1 cellular context compared by ENCODE assay signal in genomic region chr5:41924872-41925554, GRCh38.
TF ChIP-seq lines count a peak whose summit lies in the region.

FBXO4 (plus strand) TSS chr5:41925281; CDS start chr5:41925310, 29 bp downstream.

TF ChIP-seq in HepG2, 621 proteins besides CTCF, POLR2A, EP300 and RAD21 (continued from another document and continues in another):
- TF ChIP-seq ZNF337 (CRISPR knock-in tag; IDR thresholded peaks at IDR 0.05; ENCODE audit: borderline replicate concordance, low read depth): peak; percentile 76; the same call in 1 of the 2 replicates
- no peak for TF ChIP-seq THYN1 (CRISPR knock-in tag; IDR thresholded peaks at IDR 0.05; ENCODE audit: borderline replicate concordance, low read depth)
- no peak for TF ChIP-seq ZFP41 (CRISPR knock-in tag; IDR thresholded peaks at IDR 0.05; ENCODE audit: borderline replicate concordance)
- TF ChIP-seq MTERF4 (CRISPR knock-in tag; IDR thresholded peaks at IDR 0.05): no peak
- peak; percentile 61; the same call in 1 of the 2 replicates for TF ChIP-seq ZNF609 (CRISPR knock-in tag; IDR thresholded peaks at IDR 0.05; ENCODE audit: borderline replicate concordance)
- no peak for TF ChIP-seq ZBTB46 (CRISPR knock-in tag; IDR thresholded peaks at IDR 0.05; ENCODE audit: borderline replicate concordance)
- peak; percentile 91 for TF ChIP-seq TFDP1 (CRISPR knock-in tag; IDR thresholded peaks at IDR 0.05; ENCODE audit: borderline replicate concordance)
- peak; percentile 95; the same call in 1 of the 2 replicates for TF ChIP-seq E2F2 (CRISPR knock-in tag; IDR thresholded peaks at IDR 0.05; ENCODE audit: borderline replicate concordance)
- TF ChIP-seq STAT5B (CRISPR knock-in tag; IDR thresholded peaks at IDR 0.05): no peak
- TF ChIP-seq SNRNP70 (IDR thresholded peaks at IDR 0.05; ENCODE audit: low read depth, low read length): no peak
- TF ChIP-seq ZNF326 (CRISPR knock-in tag; IDR thresholded peaks at IDR 0.05; ENCODE audit: borderline replicate concordance): no peak
- TF ChIP-seq SALL1 (CRISPR knock-in tag; IDR thresholded peaks at IDR 0.05): peak; percentile 89
- TF ChIP-seq ZNF275 (CRISPR knock-in tag; IDR thresholded peaks at IDR 0.05; ENCODE audit: borderline replicate concordance): peak; percentile 66; the same call in 1 of the 2 replicates
- TF ChIP-seq ZNF414 (CRISPR knock-in tag; IDR thresholded peaks at IDR 0.05): peak; percentile 80; the same call in 1 of the 2 replicates
- TF ChIP-seq MYNN (CRISPR knock-in tag; IDR thresholded peaks at IDR 0.05; ENCODE audit: low read depth): peak; percentile 81; the same call in 1 of the 2 replicates
- peak; percentile 72; the same call in 1 of the 2 replicates for TF ChIP-seq KLF6 (CRISPR knock-in tag; IDR thresholded peaks at IDR 0.05)
- no peak for TF ChIP-seq CCAR2 (optimal IDR thresholded peaks at IDR 0.05; ENCODE audit: low read depth, low read length)
- TF ChIP-seq TFAP4 (IDR thresholded peaks at IDR 0.05; ENCODE audit: borderline replicate concordance, low read depth): no peak; the same call in 1 of the 2 replicates
- TF ChIP-seq ZNF563 (CRISPR knock-in tag; IDR thresholded peaks at IDR 0.05): peak; percentile 87
- no peak; the same call in 1 of the 2 replicates for TF ChIP-seq ZBTB39 (CRISPR knock-in tag; IDR thresholded peaks at IDR 0.05)
- no peak for TF ChIP-seq ZNF382 (CRISPR knock-in tag; IDR thresholded peaks at IDR 0.05; ENCODE audit: borderline replicate concordance)
- TF ChIP-seq ZBTB4 (CRISPR knock-in tag; IDR thresholded peaks at IDR 0.05; ENCODE audit: borderline replicate concordance): peak; percentile 64; the same call in 1 of the 2 replicates
- TF ChIP-seq ATAD3A (CRISPR knock-in tag; IDR thresholded peaks at IDR 0.05): no peak
- TF ChIP-seq FOXA3 (CRISPR knock-in tag; IDR thresholded peaks at IDR 0.05): peak; percentile 66
- peak; percentile 93 for TF ChIP-seq AGO2 (optimal IDR thresholded peaks at IDR 0.05; ENCODE audit: low read depth, low read length)
- peak; percentile 25; the same call in 1 of the 2 replicates for TF ChIP-seq ZNF747 (CRISPR knock-in tag; IDR thresholded peaks at IDR 0.05; ENCODE audit: borderline replicate concordance)
- peak; percentile 47; the same call in 1 of the 2 replicates for TF ChIP-seq MIER2 (CRISPR knock-in tag; IDR thresholded peaks at IDR 0.05)
- TF ChIP-seq RORA (CRISPR knock-in tag; IDR thresholded peaks at IDR 0.05): no peak
- no peak for TF ChIP-seq ZNF800 (CRISPR knock-in tag; IDR thresholded peaks at IDR 0.05)
- peak; percentile 60; the same call in 1 of the 2 replicates for TF ChIP-seq SMYD3 (CRISPR knock-in tag; IDR thresholded peaks at IDR 0.05)
- TF ChIP-seq ZNF430 (CRISPR knock-in tag; IDR thresholded peaks at IDR 0.05): peak; percentile 78; the same call in 1 of the 2 replicates
- TF ChIP-seq KDM2A (CRISPR knock-in tag; IDR thresholded peaks at IDR 0.05; ENCODE audit: borderline replicate concordance, low read depth): peak; percentile 98
